ENCODE assay signal across 1 cellular context in genomic region chr19:39996811-39997594, GRCh38.
TF ChIP-seq lines count a peak whose summit lies in the region.

Gene ZNF546 (plus strand): TSS chr19:39997060. CDS start chr19:39998327, 1,267 bp downstream.

TF ChIP-seq in SK-N-SH, 30 proteins besides CTCF, POLR2A, EP300 and RAD21 (continued from another document):
- peak; percentile 88 for TF ChIP-seq ELF1 (IDR thresholded peaks at IDR 0.05)
- TF ChIP-seq FOXJ3 (CRISPR knock-in tag; IDR thresholded peaks at IDR 0.05) = peak; percentile 35; the same call in 1 of the 2 replicates
- TF ChIP-seq IRF3 (IDR thresholded peaks at IDR 0.05; ENCODE audit: low read depth, low read length) = no peak
- TF ChIP-seq TEAD4 (IDR thresholded peaks at IDR 0.05; ENCODE audit: borderline replicate concordance, insufficient read depth) = no peak
- TF ChIP-seq TCF12 (IDR thresholded peaks at IDR 0.05) = no peak
- peak; percentile 67 for TF ChIP-seq MXI1 (IDR thresholded peaks at IDR 0.05; ENCODE audit: low read depth, low read length)
- TF ChIP-seq RXRA (IDR thresholded peaks at IDR 0.05; ENCODE audit: borderline replicate concordance, low read depth) = no peak
- no peak; the same call in 1 of the 2 replicates for TF ChIP-seq SIN3A (IDR thresholded peaks at IDR 0.05; ENCODE audit: borderline replicate concordance, low read depth, low read length)
- no peak for TF ChIP-seq USF1 (IDR thresholded peaks at IDR 0.05; ENCODE audit: borderline replicate concordance, low read depth)
